ENCODE assay signal across 7 cellular contexts in genomic region chr7:212754-213153, GRCh38. TPM values are rescaled to one million over a fixed set of nuclear protein-coding genes. Genes with fewer than 3 reads are reported as not detected.
"Had no signal": no experiment of that assay in that cellular context is flagged by ENCODE, and none has a peak within 500 bp of the region (broad histone marks: within the 10 kb centered on the region; RNA-seq: fewer than 3 reads in every experiment).

No MANE protein-coding gene starts in this region.

- H3K36me3 ChIP-seq: HAP-1 had no signal

- H3K9ac ChIP-seq: GM23248 had no signal

- H3K9me3 ChIP-seq: HAP-1 had no signal

- H3K27me3 Mint-ChIP-seq: IgD-negative memory B cell had no signal

- H3K9me3 Mint-ChIP-seq: HFFc6 had no signal

- H3K4me3 ChIP-seq: GM23248, HAP-1 had no signal

- H3K27ac ChIP-seq: GM23248, HL-60 had no signal

- H3K36me3 Mint-ChIP-seq: IgD-negative memory B cell had no signal

- H3K4me3 Mint-ChIP-seq: HFFc6, IgD-negative memory B cell had no signal

- H3K27ac Mint-ChIP-seq: HFFc6, IgD-negative memory B cell had no signal

- H2AFZ ChIP-seq: GM23248 had no signal

- H3K4me1 ChIP-seq: HAP-1 had no signal

- DNase-seq: GM23248, GOT3, H7, HFFc6 had no signal

- H3K4me1 Mint-ChIP-seq: IgD-negative memory B cell had no signal

RNA-seq across cellular contexts. Expression of gene FAM20C, which starts 20.4 kb away (rescaled TPM):
- polyA plus RNA-seq: IgD-negative memory B cell had no signal
